ENCODE assay signal across 22 cellular contexts in the genomic region with DNA sequence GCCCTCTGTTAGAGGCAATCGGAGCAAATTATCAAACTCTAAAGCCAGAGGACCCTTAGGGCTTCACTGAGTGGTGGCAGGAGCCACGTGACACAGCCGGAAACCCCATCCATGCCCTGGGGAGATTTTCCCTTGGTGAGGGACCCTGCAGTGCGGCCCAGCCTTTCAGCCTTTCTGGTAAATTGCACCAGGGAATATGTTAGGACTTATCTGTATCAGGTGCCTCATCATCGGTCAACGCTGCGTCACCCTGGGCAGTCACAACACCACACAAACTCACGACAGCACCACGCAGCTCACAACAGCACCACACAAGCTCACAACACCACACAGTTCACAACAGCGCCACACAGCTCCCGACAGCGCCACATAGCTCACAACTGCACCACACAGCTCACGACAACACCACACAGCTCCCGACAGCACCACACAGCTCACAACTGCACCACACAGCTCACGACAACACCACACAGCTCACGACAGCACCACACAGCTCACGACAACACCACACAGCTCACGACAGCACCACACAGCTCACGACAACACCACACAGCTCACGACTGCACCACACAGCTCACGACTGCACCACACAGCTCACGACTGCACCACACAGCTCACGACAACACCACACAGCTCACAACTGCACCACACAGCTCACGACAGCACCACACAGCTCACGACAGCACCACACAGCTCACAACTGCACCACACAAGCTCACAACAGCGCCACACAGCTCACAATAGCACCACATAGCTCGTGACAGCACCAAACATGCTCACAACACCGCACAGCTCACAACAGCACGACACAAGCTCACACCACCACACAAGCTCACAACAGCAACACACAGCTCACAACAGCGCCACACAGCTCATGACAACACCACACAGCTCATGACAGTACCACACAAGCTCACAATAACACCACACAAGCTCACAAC.
A peak's percentile ranks its signal among the peaks of the same experiment; 100 is the strongest.
DNase-seq lines count a peak whose midpoint lies in the region; ATAC-seq, FAIRE-seq and TF ChIP-seq lines count a peak whose summit lies in the region.
"Had no signal": no experiment of that assay in that cellular context is flagged by ENCODE, and none has a peak within 500 bp of the region (broad histone marks: within the 10 kb centered on the region; RNA-seq: fewer than 3 reads in every experiment).

No MANE protein-coding gene starts in this region.

- H3K4me2 ChIP-seq in osteoblast (ENCODE audit: insufficient read depth, low read length) = no peak overlapping the region
- H3K4me2 ChIP-seq: KMS-11 had no signal

- H3K27ac ChIP-seq in heart left ventricle (no peak overlapping the region), left ventricle myocardium inferior (replicated peaks) (no peak overlapping the region), osteoblast (ENCODE audit: low read depth, low read length) (no peak overlapping the region)
- H3K27ac ChIP-seq: KMS-11 had no signal

- 94% methylated on average over 27 to 30 of the region's 30 CpGs for WGBS in heart left ventricle, 4 donors

- DNase-seq in heart left ventricle (peak in 3 of 5 donors; percentile 2 to 22 (median 10)), left ventricle myocardium inferior (no peak), ecto neural progenitor cell (ENCODE audit: low spot score) (peak; percentile 26), osteoblast (ENCODE audit: insufficient read length, low spot score, missing footprints) (peak; percentile 73), urothelium cell line (ENCODE audit: low spot score) (no peak), superior temporal gyrus (ENCODE audit: extremely low spot score) (no peak), NCI-H69 (lab: John Stamatoyannopoulos, UW) (no peak), SIG-M5 treated with dmso at 0.1 percent for 504 hours (lab: John Stamatoyannopoulos, UW; ENCODE audit: unreplicated experiment) (no peak)
- DNase-seq: activated CD4-positive, alpha-beta T cell treated with anti-CD3 and anti-CD28 coated beads, Interleukin-2, amount 50 U/mL, for 1 hour; activated naive CD8-positive, alpha-beta T cell treated with anti-CD3 and anti-CD28 coated beads for 36 hours; activated T-cell treated with anti-CD3 and anti-CD28 coated beads, Interleukin-2, amount 50 U/mL, for 4 hours; DMS153; naive B cell; NCI-H1048; NCI-H2081 treated with DMSO at 0.1 percent for 48 hours; SHP77; small intestine; stimulated activated CD4-positive, alpha-beta T cell treated with anti-CD3 and anti-CD28 coated beads, Interleukin-4, amount 100 ng/mL, for 1 hour had no signal

- TF ChIP-seq CTCF in heart left ventricle (IDR thresholded peaks at IDR 0.05) = no peak
- TF ChIP-seq CTCF in left ventricle myocardium inferior (IDR thresholded peaks at IDR 0.05; ENCODE audit: borderline replicate concordance) = no peak
- TF ChIP-seq CTCF in osteoblast (IDR thresholded peaks at IDR 0.05; ENCODE audit: extremely low read depth, low read depth, low read length) = no peak

- FAIRE-seq in urothelium cell line (lab: Jason Lieb, UNC) = peak; percentile 98
- FAIRE-seq: colon, GM12892, small intestine had no signal

- no peak for TF ChIP-seq POLR2A in heart left ventricle (IDR thresholded peaks at IDR 0.05)

- H3K9me3 ChIP-seq in heart left ventricle = no peaks in the 10 kb centered on the region
- H3K9me3 ChIP-seq in left ventricle myocardium inferior (replicated peaks) = no peaks in the 10 kb centered on the region
- H3K9me3 ChIP-seq in osteoblast (ENCODE audit: low read depth, low read length) = no peaks in the 10 kb centered on the region

- H2AFZ ChIP-seq in osteoblast (ENCODE audit: low read length) = no peak overlapping the region

- H3K27me3 ChIP-seq in heart left ventricle (peaks cover 0 to 3% (median 0%) of the 10 kb centered on the region in 9 donors), left ventricle myocardium inferior (ENCODE audit: low read depth) (no peaks in the 10 kb centered on the region), osteoblast (ENCODE audit: insufficient read depth, low read length) (no peaks in the 10 kb centered on the region)

- H3K4me1 ChIP-seq in heart left ventricle (peaks cover 0 to 33% (median 20%) of the 10 kb centered on the region in 12 donors), left ventricle myocardium inferior (peaks cover 34% of the 10 kb centered on the region), osteoblast (ENCODE audit: insufficient read depth, low read length) (peaks cover 7% of the 10 kb centered on the region)

- H3K4me3 ChIP-seq in heart left ventricle = no peak overlapping the region
- no peak overlapping the region for H3K4me3 ChIP-seq in left ventricle myocardium inferior
- H3K4me3 ChIP-seq in osteoblast (ENCODE audit: insufficient read depth, low read length) = no peak overlapping the region

- no peaks in the 10 kb centered on the region for H3K36me3 ChIP-seq in heart left ventricle
- no peaks in the 10 kb centered on the region for H3K36me3 ChIP-seq in left ventricle myocardium inferior
- no peaks in the 10 kb centered on the region for H3K36me3 ChIP-seq in osteoblast (ENCODE audit: insufficient read depth, low read length)

- intact Hi-C loops in heart left ventricle (cut with DNase I) (no loop called here), left ventricle myocardium inferior (cut with micrococcal nuclease) (no loop called here)

- no peak for ATAC-seq in heart left ventricle
- ATAC-seq: activated T-cell treated with anti-CD3 and anti-CD28 coated beads, Interleukin-2, amount 50 U/mL, for 4 hours; T-cell had no signal

- no peaks in the 10 kb centered on the region for H3K79me2 ChIP-seq in osteoblast (ENCODE audit: insufficient read depth, low read length)

- H4K20me1 ChIP-seq in osteoblast (ENCODE audit: insufficient read depth, low read length) = no peaks in the 10 kb centered on the region

Comparison
In these comparisons a context has a peak if more than half of its experiments do, and no peak if none do; other contexts are left out.
1. DNase-seq: peak in heart left ventricle (3 of 5), ecto neural progenitor cell (single experiment) and osteoblast (single experiment); none in left ventricle myocardium inferior (single experiment), urothelium cell line (single experiment), superior temporal gyrus (single experiment), NCI-H69 (single experiment) and SIG-M5 treated with dmso at 0.1 percent for 504 hours (single experiment).